22 cellular contexts compared by ENCODE assay signal in genomic region chr19:44620667-44621066, GRCh38. TPM values are rescaled to one million over a fixed set of nuclear protein-coding genes. Genes with fewer than 3 reads are reported as not detected.
DNase-seq lines count a peak whose midpoint lies in the region; ATAC-seq and TF ChIP-seq lines count a peak whose summit lies in the region.
"Had no signal": no experiment of that assay in that cellular context is flagged by ENCODE, and none has a peak within 500 bp of the region (broad histone marks: within the 10 kb centered on the region; RNA-seq: fewer than 3 reads in every experiment).

No MANE protein-coding gene starts in this region.

- BruUV-seq in Caco-2 (replicated peaks; lab: Mats Ljungman, UMichigan): no TSS peak

- no peak overlapping the region for H3K27ac Mint-ChIP-seq in Caco-2 (ENCODE audit: unreplicated experiment)
- H3K27ac Mint-ChIP-seq: B cell, IgD-negative memory B cell had no signal

- H3K4me3 ChIP-seq in epithelial cell of proximal tubule (ENCODE audit: low read depth, low read length) (no peak overlapping the region), Caco-2 (ENCODE audit: low read depth, low read length) (no peak overlapping the region)

- no peaks in the 10 kb centered on the region for H3K27me3 ChIP-seq in Caco-2 (replicated peaks; ENCODE audit: control insufficient read depth, insufficient read depth, low read length)

- H3K36me3 Mint-ChIP-seq in Caco-2 (ENCODE audit: insufficient read depth, unreplicated experiment): peaks cover 2% of the 10 kb centered on the region
- H3K36me3 Mint-ChIP-seq: IgD-negative memory B cell had no signal

- peaks cover 6% of the 10 kb centered on the region for H3K36me3 ChIP-seq in Caco-2 (ENCODE audit: control insufficient read depth, insufficient read depth, low read length)

- TF ChIP-seq CTCF in epithelial cell of proximal tubule (conservative IDR thresholded peaks at IDR 0.05; ENCODE audit: low read depth, low read length) (no peak), Caco-2 (IDR thresholded peaks at IDR 0.05; ENCODE audit: insufficient read depth in 1 of 2, low read depth in 1 of 2, low read length in 1 of 2, severe bottlenecking in 1 of 2, unreplicated experiment in 1 of 2) (no peak)

- H3K27me3 Mint-ChIP-seq in Caco-2 (ENCODE audit: insufficient read depth, unreplicated experiment): no peaks in the 10 kb centered on the region

- no peaks in the 10 kb centered on the region for H3K9me3 Mint-ChIP-seq in Caco-2 (ENCODE audit: unreplicated experiment)

- peaks cover 2% of the 10 kb centered on the region for H3K4me1 Mint-ChIP-seq in Caco-2 (ENCODE audit: low read depth, unreplicated experiment)
- H3K4me1 Mint-ChIP-seq: B cell, IgD-negative memory B cell had no signal

- POLR2A ChIA-PET in Caco-2 (lab: Charles Lee): no interaction called here

- intact Hi-C loops in Caco-2 (cut with micrococcal nuclease; ENCODE audit: unreplicated experiment): no loop called here

- peaks cover 11% of the 10 kb centered on the region for H3K4me1 ChIP-seq in Caco-2

- CTCF ChIA-PET in Caco-2 (lab: Charles Lee): interaction anchor here (0.6 kb wide), 1 partner anchor 408 kb away, joined by 4 read pairs; the partner anchor contains the start of gene ZNF227

- ATAC-seq in GM21576 (IDR thresholded peaks at IDR 0.05; ENCODE audit: unreplicated experiment): no peak
- ATAC-seq in GM18907 (IDR thresholded peaks at IDR 0.05; ENCODE audit: unreplicated experiment): no peak
- ATAC-seq: HCT116 had no signal

- H3K9me3 ChIP-seq in Caco-2: no peaks in the 10 kb centered on the region

- H3K4me3 Mint-ChIP-seq in Caco-2 (ENCODE audit: unreplicated experiment): no peak overlapping the region
- H3K4me3 Mint-ChIP-seq: B cell, IgD-negative memory B cell had no signal

- DNase-seq in NCI-H2171 treated with DMSO at 0.1 percent for 48 hours (lab: John Stamatoyannopoulos, UW): peak; percentile 5
- no peak for DNase-seq in NCI-H2171 (lab: John Stamatoyannopoulos, UW)
- DNase-seq in epithelial cell of proximal tubule (ENCODE audit: low read depth): peak; percentile 78
- DNase-seq in kidney tubule cell (ENCODE audit: low spot score): peak; percentile 91
- DNase-seq in Caco-2: no peak
- no peak for DNase-seq in pons (ENCODE audit: low spot score)
- DNase-seq: 8988T, DMS79 treated with DMSO at 0.1 percent for 48 hours, GOT3, MV-4-11, NCI-H1105 treated with DMSO at 0.1 percent for 48 hours, NCI-H2029 treated with DMSO at 0.1 percent for 48 hours, NCI-H446, NCI-H526 treated with DMSO at 0.1 percent for 48 hours, OCI-M1, RPMI8226, SHP77 had no signal

RNA-seq across cellular contexts. Expression of gene IGSF23, which starts 7.3 kb away (rescaled TPM):
- total RNA-seq in epithelial cell of proximal tubule: 0.12 TPM in 1 of 2 replicates, not detected in the other
- 3.9 and 6.8 TPM in 2 replicates for total RNA-seq in Caco-2 (2022)
- total RNA-seq: B cell had no signal

RNA-seq across cellular contexts. Expression of gene PVR, which starts 23.0 kb away (rescaled TPM):
- 116 and 153 TPM in 2 replicates for total RNA-seq in epithelial cell of proximal tubule
- 86.5 and 93.8 TPM in 2 replicates for total RNA-seq in Caco-2 (2022)

RNA-seq across cellular contexts. Expression of gene CEACAM19, which starts 50.6 kb away (rescaled TPM):
- 2.7 and 4.6 TPM in 2 replicates for total RNA-seq in epithelial cell of proximal tubule
- 2.9 and 3.3 TPM in 2 replicates for total RNA-seq in Caco-2 (2022)
- total RNA-seq: B cell had no signal

Comparison
In these comparisons a context has a peak if more than half of its experiments do, and no peak if none do; other contexts are left out.
1. DNase-seq: peak in NCI-H2171 treated with DMSO at 0.1 percent for 48 hours (single experiment), epithelial cell of proximal tubule (single experiment) and kidney tubule cell (single experiment); none in NCI-H2171 (single experiment), Caco-2 (0 of 2) and pons (single experiment).